ENCODE assay signal across 9 cellular contexts in genomic region chr20:44609006-44609510, GRCh38. TPM values are rescaled to one million over a fixed set of nuclear protein-coding genes. Genes with fewer than 3 reads are reported as not detected.
DNase-seq lines count a peak whose midpoint lies in the region; ATAC-seq, FAIRE-seq and TF ChIP-seq lines count a peak whose summit lies in the region.
"Had no signal": no experiment of that assay in that cellular context is flagged by ENCODE, and none has a peak within 500 bp of the region (broad histone marks: within the 10 kb centered on the region; RNA-seq: fewer than 3 reads in every experiment).

No MANE protein-coding gene starts in this region.

- H3K27ac ChIP-seq in CD4-positive, alpha-beta T cell (ENCODE audit: low read depth, low read length): no peak overlapping the region
- H3K27ac ChIP-seq in trophoblast cell (ENCODE audit: low read depth, low read length): peak overlapping the region; percentile 37

- H3K27me3 Mint-ChIP-seq in CD4-positive, alpha-beta T cell: no peaks in the 10 kb centered on the region
- H3K27me3 Mint-ChIP-seq: stimulated activated naive CD8-positive, alpha-beta T cell treated with anti-CD3 and anti-CD28 coated beads, Interleukin-15, Interleukin-2, amounts not matched to agents 100 ng/mL and 50 ng/mL, for 24 hours had no signal

- no peaks in the 10 kb centered on the region for H3K9me3 ChIP-seq in CD4-positive, alpha-beta T cell (ENCODE audit: control insufficient read depth, low read length)
- no peaks in the 10 kb centered on the region for H3K9me3 ChIP-seq in trophoblast cell (ENCODE audit: insufficient read depth, low read depth, low read length)

- H3K9me3 Mint-ChIP-seq in CD4-positive, alpha-beta T cell: no peaks in the 10 kb centered on the region
- H3K9me3 Mint-ChIP-seq: stimulated activated naive CD8-positive, alpha-beta T cell treated with anti-CD3 and anti-CD28 coated beads, Interleukin-15, Interleukin-2, amounts not matched to agents 100 ng/mL and 50 ng/mL, for 24 hours had no signal

- no peak for FAIRE-seq in GM12891 (lab: Jason Lieb, UNC)

- H3K4me1 Mint-ChIP-seq in CD4-positive, alpha-beta T cell (ENCODE audit: low read depth): peaks cover 33% of the 10 kb centered on the region

- peaks cover 2% of the 10 kb centered on the region for H3K79me1 ChIP-seq in trophoblast cell (ENCODE audit: low read length)

- H3K4me1 ChIP-seq in trophoblast cell (ENCODE audit: control insufficient read depth in 1 of 2, insufficient read depth in 2 of 2, low read length in 2 of 2): peaks cover 5 to 8% of the 10 kb centered on the region in 2 experiments

- CTCF ChIA-PET in CD4-positive, alpha-beta T cell (lab: Charles Lee): interaction anchor here (0.9 to 2.9 kb wide), 2 partner anchors 75 to 224 kb away, joined by 3 to 14 read pairs; no protein-coding TSS in a partner anchor

- H2BK12ac ChIP-seq in trophoblast cell (ENCODE audit: low read length): no peak overlapping the region

- POLR2A ChIA-PET in CD4-positive, alpha-beta T cell (lab: Charles Lee): interaction anchor here (0.6 to 0.7 kb wide), 2 partner anchors 127 to 197 kb away, joined by 3 read pairs; no protein-coding TSS in a partner anchor

- no peak overlapping the region for H2BK120ac ChIP-seq in trophoblast cell (ENCODE audit: insufficient read depth, low read length, poor library complexity)

- H3K27me3 ChIP-seq in CD4-positive, alpha-beta T cell (ENCODE audit: control insufficient read depth, insufficient read depth, low read length): no peaks in the 10 kb centered on the region
- H3K27me3 ChIP-seq in trophoblast cell (ENCODE audit: insufficient read depth, low read length): no peaks in the 10 kb centered on the region

- H3K4ac ChIP-seq in trophoblast cell (ENCODE audit: low read depth, low read length): no peak overlapping the region

- peak overlapping the region; percentile 71 for H4K8ac ChIP-seq in trophoblast cell (ENCODE audit: low read depth, low read length)

- H3K4me2 ChIP-seq in trophoblast cell (ENCODE audit: low read length): peak overlapping the region; percentile 25

- H3K79me2 ChIP-seq in trophoblast cell (ENCODE audit: control insufficient read depth, insufficient read depth, low read length, poor library complexity): no peaks in the 10 kb centered on the region

- WGBS in trophoblast cell (ENCODE audit: extremely low coverage, insufficient coverage, insufficient read length): 100% methylated on average over 3 of the region's 9 CpGs

- H4K12ac ChIP-seq in trophoblast cell (ENCODE audit: low read depth, low read length): peak overlapping the region; percentile 54

- intact Hi-C loops in CD4-positive, alpha-beta T cell (cut with DNase I, micrococcal nuclease): loop anchor here in 1 of 2 experiments (5.0 to 10.0 kb wide), 2 partner anchors 87 to 494 kb away; partner anchors contain the start of gene SERINC3
- intact Hi-C loops in left ventricle myocardium superior (cut with micrococcal nuclease): loop anchor here (10.0 kb wide), 1 partner anchor 74 kb away; no protein-coding TSS in a partner anchor

- peaks cover 9% of the 10 kb centered on the region for H3K36me3 Mint-ChIP-seq in CD4-positive, alpha-beta T cell (ENCODE audit: low read depth)

- no peak overlapping the region for H3K18ac ChIP-seq in trophoblast cell (ENCODE audit: low read length)

- H3K14ac ChIP-seq in trophoblast cell (ENCODE audit: low read length): no peak overlapping the region

- peak overlapping the region; percentile 19 for H2AFZ ChIP-seq in trophoblast cell (ENCODE audit: insufficient read depth, low read length, poor library complexity)

- DNase-seq in CD4-positive, alpha-beta T cell: no peak
- DNase-seq in SW480 (ENCODE audit: low spot score) (peak; percentile 44), left ventricle myocardium superior (no peak), trophoblast cell (peak in 1 of 2 donors; percentile 52), GM12891 (ENCODE audit: insufficient read length, low spot score) (no peak)
- DNase-seq in activated CD8-positive, alpha-beta memory T cell treated with anti-CD3 and anti-CD28 coated beads, Interleukin-2, amount 50 U/mL, for 48 hours: no peak

- TF ChIP-seq CTCF in CD4-positive, alpha-beta T cell (IDR thresholded peaks at IDR 0.05): no peak

- H3K36me3 ChIP-seq in trophoblast cell (ENCODE audit: control insufficient read depth in 1 of 2, insufficient read depth in 2 of 2, low read length in 2 of 2): peaks cover 2 to 5% of the 10 kb centered on the region in 2 experiments

- H2BK5ac ChIP-seq in trophoblast cell (ENCODE audit: low read depth, low read length, poor library complexity): no peak overlapping the region

- no peak overlapping the region for H3K4me3 Mint-ChIP-seq in CD4-positive, alpha-beta T cell

- peak overlapping the region; percentile 21 for H4K91ac ChIP-seq in trophoblast cell (ENCODE audit: low read depth, low read length)

- H3K27ac Mint-ChIP-seq in CD4-positive, alpha-beta T cell: peak overlapping the region; percentile 98

- ATAC-seq in CD4-positive, alpha-beta T cell (ENCODE audit: poor library complexity): no peak
- peak; percentile 40 for ATAC-seq in left ventricle myocardium superior
- no peak for ATAC-seq in GM18519 (IDR thresholded peaks at IDR 0.05; ENCODE audit: low FRiP score, unreplicated experiment)
- no peak for ATAC-seq in GM18517 (IDR thresholded peaks at IDR 0.05; ENCODE audit: unreplicated experiment)

- no peak overlapping the region for H2AK5ac ChIP-seq in trophoblast cell (ENCODE audit: low read length)

- no peak overlapping the region for H3K4me3 ChIP-seq in trophoblast cell (ENCODE audit: low read depth, low read length)

- H3K23ac ChIP-seq in trophoblast cell (ENCODE audit: low read length): no peak overlapping the region

- TF ChIP-seq POLR2A in GM12891 (IDR thresholded peaks at IDR 0.05; ENCODE audit: low read depth, low read length): no peak

- peak overlapping the region; percentile 18 for H3K9ac ChIP-seq in trophoblast cell (ENCODE audit: low read length)

TF ChIP-seq in GM12891, 5 proteins besides CTCF, POLR2A, EP300 and RAD21:
- TF ChIP-seq POLR2AphosphoS5 (IDR thresholded peaks at IDR 0.05; ENCODE audit: low read depth, low read length) (no peak), PAX5 (IDR thresholded peaks at IDR 0.05; ENCODE audit: insufficient read depth, low read length, severe bottlenecking) (no peak), POU2F2 (IDR thresholded peaks at IDR 0.05; ENCODE audit: low read depth, low read length) (no peak), TAF1 (IDR thresholded peaks at IDR 0.05; ENCODE audit: low read depth, low read length) (no peak), SPI1 (IDR thresholded peaks at IDR 0.05; ENCODE audit: low read depth, low read length) (no peak)
TF ChIP-seq in GM12891: peak in this region for 0.

RNA-seq across cellular contexts. Expression of gene PKIG, which starts 26.7 kb away (rescaled TPM):
- 1 to 10 TPM; 1.7 to 2.4 TPM for total RNA-seq in CD4-positive, alpha-beta T cell
- total RNA-seq in left ventricle myocardium superior: 195 TPM
- 27.2 and 27.9 TPM in 2 replicates for polyA plus RNA-seq in trophoblast cell (2013)
- polyA plus RNA-seq in GM12891 (2012; ENCODE audit: low read depth, missing spikeins): 27.4 TPM

RNA-seq across cellular contexts. Expression of gene ADA, which starts 42.4 kb away (rescaled TPM):
- 10 to 100 TPM; 31.7 to 32.8 TPM for total RNA-seq in CD4-positive, alpha-beta T cell
- 8.5 TPM for total RNA-seq in left ventricle myocardium superior
- 94.2 and 104 TPM in 2 replicates for polyA plus RNA-seq in trophoblast cell (2013)
- polyA plus RNA-seq in GM12891 (2012; ENCODE audit: low read depth, missing spikeins): 112 TPM

Comparison
In these comparisons a context has a peak if more than half of its experiments do, and no peak if none do; other contexts are left out.
1. RNA of gene PKIG, which starts 26.7 kb away (total RNA-seq): 195 TPM in left ventricle myocardium superior (single experiment); 1.7 to 2.4 TPM in CD4-positive, alpha-beta T cell; every median in the first group is over 10 times any median in the second.